In the genomic region with DNA sequence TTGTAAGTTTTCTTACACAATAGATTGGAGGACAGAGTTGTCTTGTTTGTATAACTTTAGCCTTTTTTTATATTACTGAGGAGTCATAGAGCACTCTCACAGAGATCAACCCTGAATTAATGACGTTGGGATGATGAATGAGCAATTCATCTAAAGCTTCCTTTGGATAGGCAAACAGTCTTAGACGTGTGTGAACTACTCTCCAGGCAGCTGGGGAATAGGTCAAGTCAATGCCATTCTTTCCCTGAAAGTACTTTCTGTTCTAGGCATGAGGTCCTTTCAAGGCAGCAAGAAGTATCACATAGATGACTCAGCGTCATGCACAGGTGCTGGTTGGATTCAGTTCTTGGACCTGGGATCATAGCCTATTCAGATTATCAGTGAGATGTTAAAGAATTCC, we compare ENCODE assay signal across 12 cellular contexts.
A peak's percentile ranks its signal among the peaks of the same experiment; 100 is the strongest.
DNase-seq lines count a peak whose midpoint lies in the region; ATAC-seq and TF ChIP-seq lines count a peak whose summit lies in the region.
"Had no signal": no experiment of that assay in that cellular context is flagged by ENCODE, and none has a peak within 500 bp of the region (broad histone marks: within the 10 kb centered on the region; RNA-seq: fewer than 3 reads in every experiment).

No MANE protein-coding gene starts in this region.

- no peak overlapping the region for H3K9ac ChIP-seq in PC-3 (ENCODE audit: low read length)
- no peak overlapping the region for H3K9ac ChIP-seq in neural progenitor cell

- H3K27ac ChIP-seq in ACC112 (ENCODE audit: low read depth, low read length) (peak overlapping the region; percentile 40; the same call in 1 of the 2 replicates), PC-3 (ENCODE audit: low read length) (no peak overlapping the region), neural progenitor cell (no peak overlapping the region), A673 (ENCODE audit: low read depth, low read length, poor library complexity, severe bottlenecking) (no peak overlapping the region)
- H3K27ac ChIP-seq: dorsolateral prefrontal cortex had no signal

- intact Hi-C loops in PC-3 (cut with micrococcal nuclease) (no loop called here), A673 (cut with micrococcal nuclease; ENCODE audit: unreplicated experiment) (no loop called here)

- no peak overlapping the region for H3K4me3 ChIP-seq in ACC112 (ENCODE audit: low read depth, low read length)
- H3K4me3 ChIP-seq in PC-3 (ENCODE audit: low read length), result no peak overlapping the region
- no peak overlapping the region for H3K4me3 ChIP-seq in fibroblast of pulmonary artery (replicated peaks; ENCODE audit: low read depth, low read length)
- no peak overlapping the region for H3K4me3 ChIP-seq in neural progenitor cell
- no peak overlapping the region for H3K4me3 ChIP-seq in A673 (ENCODE audit: low read depth, low read length, poor library complexity, severe bottlenecking)
- H3K4me3 ChIP-seq: dorsolateral prefrontal cortex had no signal

- POLR2A ChIA-PET in PC-3 (lab: Charles Lee; ENCODE audit: unreplicated experiment), result no interaction called here
- POLR2A ChIA-PET in A673 (lab: Charles Lee; ENCODE audit: low non-redundant PET), result no interaction called here

- H3K4me1 Mint-ChIP-seq in neural progenitor cell (peaks cover 18% of the 10 kb centered on the region), immature natural killer cell (no peaks in the 10 kb centered on the region)

- H3K4me3 Mint-ChIP-seq in neural progenitor cell (peak overlapping the region; percentile 12), immature natural killer cell (no peak overlapping the region)
- H3K4me3 Mint-ChIP-seq: activated T-cell treated with anti-CD3 and anti-CD28 coated beads, Interleukin-2, amount 50 U/mL, for 24 hours had no signal

- peaks cover 3% of the 10 kb centered on the region for H3K9me3 Mint-ChIP-seq in neural progenitor cell
- peaks cover 7 to 38% (median 20%) of the 10 kb centered on the region in 6 donors for H3K9me3 Mint-ChIP-seq in immature natural killer cell

- no peaks in the 10 kb centered on the region for H4K20me1 ChIP-seq in PC-3 (ENCODE audit: low read length)
- no peaks in the 10 kb centered on the region for H4K20me1 ChIP-seq in neural progenitor cell (ENCODE audit: low read depth)

- H3K9me3 ChIP-seq in PC-3 (ENCODE audit: low read length), result no peaks in the 10 kb centered on the region
- no peaks in the 10 kb centered on the region for H3K9me3 ChIP-seq in neural progenitor cell (ENCODE audit: low read depth)
- H3K9me3 ChIP-seq in A673 (ENCODE audit: low read depth, low read length, poor library complexity, severe bottlenecking), result no peaks in the 10 kb centered on the region

- peak overlapping the region; percentile 44 for H3K27ac Mint-ChIP-seq in neural progenitor cell
- H3K27ac Mint-ChIP-seq in immature natural killer cell, result no peak overlapping the region
- H3K27ac Mint-ChIP-seq: activated T-cell treated with anti-CD3 and anti-CD28 coated beads, Interleukin-2, amount 50 U/mL, for 24 hours had no signal

- H3K36me3 Mint-ChIP-seq in neural progenitor cell (peaks cover 2% of the 10 kb centered on the region), immature natural killer cell (no peaks in the 10 kb centered on the region)

- H3K27me3 ChIP-seq in ACC112 (ENCODE audit: insufficient read depth, low read length), result peaks cover 4% of the 10 kb centered on the region; the same call in 1 of the 2 replicates
- no peaks in the 10 kb centered on the region for H3K27me3 ChIP-seq in PC-3 (ENCODE audit: low read length)
- no peaks in the 10 kb centered on the region for H3K27me3 ChIP-seq in neural progenitor cell
- no peaks in the 10 kb centered on the region for H3K27me3 ChIP-seq in A673 (replicated peaks; ENCODE audit: insufficient read depth, low read depth, low read length, poor library complexity)
- H3K27me3 ChIP-seq: dorsolateral prefrontal cortex had no signal

- H3K4me1 ChIP-seq in ACC112 (ENCODE audit: control insufficient read depth, insufficient read depth, low read length, unreplicated experiment) (no peaks in the 10 kb centered on the region), PC-3 (ENCODE audit: insufficient read depth, low read length) (no peaks in the 10 kb centered on the region), neural progenitor cell (no peaks in the 10 kb centered on the region), A673 (ENCODE audit: insufficient read depth, low read length, poor library complexity, severe bottlenecking) (no peaks in the 10 kb centered on the region)

- H2AFZ ChIP-seq in ACC112 (ENCODE audit: low read length, unreplicated experiment) (no peak overlapping the region), PC-3 (ENCODE audit: low read length) (no peak overlapping the region), neural progenitor cell (replicated peaks) (no peak overlapping the region)

- CTCF ChIA-PET in PC-3 (lab: Charles Lee) (no interaction called here), A673 (lab: Charles Lee) (no interaction called here)

- peak; percentile 62 for ATAC-seq in PC-3

- H3K4me2 ChIP-seq in PC-3 (ENCODE audit: low read length) (no peak overlapping the region), neural progenitor cell (no peak overlapping the region)

- H3K79me2 ChIP-seq in ACC112 (ENCODE audit: control insufficient read depth, insufficient read depth, low read length, unreplicated experiment) (no peaks in the 10 kb centered on the region), PC-3 (ENCODE audit: low read length) (no peaks in the 10 kb centered on the region), neural progenitor cell (ENCODE audit: low read depth) (no peaks in the 10 kb centered on the region)

- peak; percentile 9 for DNase-seq in PC-3
- DNase-seq in fibroblast of pulmonary artery (ENCODE audit: low read depth), result peak; percentile 51
- DNase-seq in neural progenitor cell (ENCODE audit: low spot score), result no peak
- no peak for DNase-seq in immature natural killer cell
- no peak for DNase-seq in A673 (ENCODE audit: low spot score)
- no peak for DNase-seq in T1000 (lab: John Stamatoyannopoulos, UW)
- no peak for DNase-seq in amniotic stem cell (lab: John Stamatoyannopoulos, UW)
- DNase-seq: activated T-cell treated with anti-CD3 and anti-CD28 coated beads, Interleukin-2, amount 50 U/mL, for 24 hours; dorsolateral prefrontal cortex; glutamatergic neuron; MV-4-11 had no signal

- no peaks in the 10 kb centered on the region for H3K36me3 ChIP-seq in ACC112 (ENCODE audit: insufficient read depth, low read length)
- no peaks in the 10 kb centered on the region for H3K36me3 ChIP-seq in PC-3 (ENCODE audit: low read depth, low read length)
- no peaks in the 10 kb centered on the region for H3K36me3 ChIP-seq in neural progenitor cell
- no peaks in the 10 kb centered on the region for H3K36me3 ChIP-seq in A673 (ENCODE audit: insufficient read depth, low read length, poor library complexity, severe bottlenecking)

- no peaks in the 10 kb centered on the region for H3K27me3 Mint-ChIP-seq in neural progenitor cell (ENCODE audit: insufficient read depth, low read depth)
- no peaks in the 10 kb centered on the region for H3K27me3 Mint-ChIP-seq in immature natural killer cell (ENCODE audit: low read depth in 3 of 3)
- H3K27me3 Mint-ChIP-seq: activated T-cell treated with anti-CD3 and anti-CD28 coated beads, Interleukin-2, amount 50 U/mL, for 24 hours had no signal

- no peaks in the 10 kb centered on the region for H3K9me2 ChIP-seq in PC-3 (replicated peaks; ENCODE audit: low read length)

- TF ChIP-seq CTCF in PC-3 (conservative IDR thresholded peaks at IDR 0.05; ENCODE audit: low read depth, low read length) (no peak), fibroblast of pulmonary artery (IDR thresholded peaks at IDR 0.05; ENCODE audit: low read length, missing control alignments) (no peak), neural progenitor cell (IDR thresholded peaks at IDR 0.05) (no peak), A673 (conservative IDR thresholded peaks at IDR 0.05; ENCODE audit: low read depth, low read length) (no peak)

- H3F3A ChIP-seq in PC-3 (ENCODE audit: low read length, unreplicated experiment) (no peaks in the 10 kb centered on the region), neural progenitor cell (ENCODE audit: low read depth) (no peaks in the 10 kb centered on the region)

- BruUV-seq in PC-3 (replicated peaks; lab: Mats Ljungman, UMichigan), result no TSS peak
- no TSS peak for BruUV-seq in A673 (replicated peaks; lab: Mats Ljungman, UMichigan)

Comparison
In these comparisons a context has a peak if more than half of its experiments do, and no peak if none do; other contexts are left out.
1. DNase-seq: peak in PC-3 (single experiment) and fibroblast of pulmonary artery (single experiment); none in neural progenitor cell (single experiment), immature natural killer cell (0 of 3), A673 (single experiment), T1000 (single experiment) and amniotic stem cell (single experiment).